In the genomic region with DNA sequence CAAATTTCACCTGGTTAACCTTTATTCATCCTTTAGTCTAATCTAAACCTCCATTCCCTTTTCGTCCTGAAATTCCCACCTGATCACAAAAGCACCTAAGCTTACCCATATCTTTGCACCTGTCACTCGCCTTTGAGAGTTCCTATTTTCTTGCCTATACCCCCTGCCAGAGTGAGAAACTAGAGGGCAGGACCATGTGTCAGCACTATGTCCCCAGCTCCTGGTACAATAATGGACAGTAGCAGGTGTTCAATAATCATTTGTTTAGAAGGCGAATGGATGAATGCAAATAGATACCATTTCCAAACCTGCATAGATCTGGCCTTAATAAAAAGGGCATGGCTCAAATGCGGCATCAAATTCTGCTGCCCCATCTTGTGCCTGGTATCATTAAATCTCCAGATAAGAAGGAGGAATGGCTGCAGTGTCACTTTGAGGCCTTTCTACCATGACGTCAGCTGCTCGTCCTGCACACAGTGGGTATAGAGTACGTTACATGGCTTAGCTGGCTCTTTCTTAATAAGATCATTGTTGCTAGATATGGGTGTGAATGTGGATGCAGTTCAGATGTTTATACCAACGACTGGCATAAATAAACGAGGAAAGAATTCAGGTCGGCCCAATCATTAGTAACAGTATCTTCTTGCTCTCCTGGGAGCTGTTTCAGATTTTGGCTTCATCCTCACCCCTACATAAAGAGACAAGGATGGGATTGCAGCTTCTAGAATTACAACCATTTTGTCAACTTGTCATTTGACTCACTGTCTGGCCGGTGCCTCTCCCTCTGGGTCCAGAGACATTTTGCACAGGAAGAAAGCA, we compare ENCODE assay signal across 19 cellular contexts.
DNase-seq lines count a peak whose midpoint lies in the region; ATAC-seq, FAIRE-seq and TF ChIP-seq lines count a peak whose summit lies in the region.
"Had no signal": no experiment of that assay in that cellular context is flagged by ENCODE, and none has a peak within 500 bp of the region (broad histone marks: within the 10 kb centered on the region; RNA-seq: fewer than 3 reads in every experiment).

No MANE protein-coding gene starts in this region.

- H3K18ac ChIP-seq in H1 (ENCODE audit: extremely low read depth, low read length) = no peak overlapping the region

- H2AFZ ChIP-seq in H1 (ENCODE audit: low read length) = no peak overlapping the region

- no peaks in the 10 kb centered on the region for H4K20me1 ChIP-seq in H1 (replicated peaks in 1 of 2; ENCODE audit: control insufficient read depth in 1 of 2, insufficient read depth in 2 of 2, low read length in 2 of 2)

- POLR2A ChIA-PET in H1 (lab: Charles Lee; ENCODE audit: partially characterized antibody) = no interaction called here

- no peak overlapping the region for H3K56ac ChIP-seq in H1 (replicated peaks; ENCODE audit: insufficient read length, low read depth, low read length)

- H3K36me3 ChIP-seq in H1 (ENCODE audit: control insufficient read depth in 2 of 4, insufficient read depth in 4 of 4, low read length in 3 of 4) (no peaks in the 10 kb centered on the region), gastrocnemius medialis (no peaks in the 10 kb centered on the region)
- H3K36me3 ChIP-seq: MG63 had no signal

- no peak overlapping the region for H3K23ac ChIP-seq in H1 (ENCODE audit: insufficient read length)

- H3K9ac ChIP-seq in H1 (replicated peaks in 1 of 4; ENCODE audit: extremely low read depth in 1 of 4, low read depth in 3 of 4, low read length in 3 of 4) = no peak overlapping the region
- H3K9ac ChIP-seq: KMS-11 had no signal

- no peak overlapping the region for H3K4me3 ChIP-seq in H1 (ENCODE audit: extremely low read depth in 1 of 4, insufficient read depth in 2 of 4, low read depth in 3 of 4, low read length in 4 of 4)
- H3K4me3 ChIP-seq in gastrocnemius medialis = peak overlapping the region; percentile 10 to 32 (median 25)
- H3K4me3 ChIP-seq: MG63 had no signal

- H3K4me2 ChIP-seq in H1 (ENCODE audit: insufficient read depth in 1 of 2, low read depth in 2 of 2, low read length in 2 of 2) = no peak overlapping the region
- H3K4me2 ChIP-seq: KMS-11 had no signal

- TF ChIP-seq RAD21 in H1 (IDR thresholded peaks at IDR 0.05 in 1 of 2, conservative IDR thresholded peaks at IDR 0.05 in 1 of 2; ENCODE audit: low read depth in 2 of 2, low read length in 2 of 2) = no peak

- TF ChIP-seq CTCF in H1 (IDR thresholded peaks at IDR 0.05; ENCODE audit: control extremely low read depth in 1 of 3, insufficient read depth in 1 of 3, low read depth in 1 of 3, low read length in 3 of 3) (no peak), gastrocnemius medialis (IDR thresholded peaks at IDR 0.05 in 4 of 5, conservative IDR thresholded peaks at IDR 0.05 in 1 of 5) (no peak)

- no peak overlapping the region for H2BK15ac ChIP-seq in H1 (ENCODE audit: low read length)

- in situ Hi-C loops in gastrocnemius medialis (cut with MboI; ENCODE audit: low sequenced_read_pairs in 4 of 4) = no loop called here

- no peak overlapping the region for H4K5ac ChIP-seq in H1 (ENCODE audit: insufficient read length, low read depth, low read length)

- H4K8ac ChIP-seq in H1 (ENCODE audit: extremely low read depth, insufficient read depth, low read length) = no peak overlapping the region

- TF ChIP-seq POLR2A in H1 (IDR thresholded peaks at IDR 0.05; ENCODE audit: control extremely low read depth in 1 of 2, low read depth in 2 of 2, low read length in 2 of 2) (no peak), gastrocnemius medialis (IDR thresholded peaks at IDR 0.05) (no peak)

- no peak overlapping the region for H3K4ac ChIP-seq in H1 (replicated peaks; ENCODE audit: insufficient read length, low read depth, low read length)

- H2BK12ac ChIP-seq in H1 (ENCODE audit: low read depth, low read length) = no peak overlapping the region

- H3K79me1 ChIP-seq in H1 (ENCODE audit: low read depth, low read length) = no peaks in the 10 kb centered on the region; the same call in 1 of the 2 replicates

- H2BK20ac ChIP-seq in H1 (ENCODE audit: low read length) = no peak overlapping the region

- H3K4me1 ChIP-seq in H1 (replicated peaks in 1 of 4; ENCODE audit: control insufficient read depth in 3 of 4, insufficient read depth in 4 of 4, low read length in 3 of 4) (peaks cover 4 to 7% (median 4%) of the 10 kb centered on the region in 4 experiments; a peak in 4 of 7 replicates), gastrocnemius medialis (peaks cover 43 to 56% of the 10 kb centered on the region in 2 donors)

- peak; percentile 86 to 91 for ATAC-seq in gastrocnemius medialis

- no peaks in the 10 kb centered on the region for H3K27me3 ChIP-seq in H1 (replicated peaks in 1 of 4; ENCODE audit: control insufficient read depth in 3 of 4, extremely low read depth in 1 of 4, insufficient read depth in 3 of 4, low read length in 3 of 4)
- no peaks in the 10 kb centered on the region for H3K27me3 ChIP-seq in gastrocnemius medialis
- H3K27me3 ChIP-seq: MG63 had no signal

- no peak overlapping the region for H3K27ac ChIP-seq in H1 (ENCODE audit: low read depth, low read length)
- H3K27ac ChIP-seq in gastrocnemius medialis = peak overlapping the region; percentile 75 to 91 (median 82)
- H3K27ac ChIP-seq in substantia nigra (ENCODE audit: low read depth, low read length, poor library complexity, severe bottlenecking) = no peak overlapping the region
- H3K27ac ChIP-seq: 22Rv1, KMS-11 had no signal

- TF ChIP-seq EP300 in H1 (IDR thresholded peaks at IDR 0.05; ENCODE audit: borderline replicate concordance in 1 of 2, low read depth in 2 of 2, low read length in 2 of 2) = no peak

- H2AK5ac ChIP-seq in H1 (ENCODE audit: low read depth, low read length) = no peak overlapping the region

- H3K9me3 ChIP-seq in H1 (ENCODE audit: insufficient read depth in 2 of 2, low read depth in 1 of 2, low read length in 1 of 2) (no peaks in the 10 kb centered on the region), gastrocnemius medialis (no peaks in the 10 kb centered on the region)
- H3K9me3 ChIP-seq: MG63 had no signal

- H4K91ac ChIP-seq in H1 (replicated peaks; ENCODE audit: insufficient read length, low read length) = no peak overlapping the region

- CTCF ChIA-PET in H1 (lab: Charles Lee; ENCODE audit: partially characterized antibody) = interaction anchor here (1.2 to 3.1 kb wide), 5 partner anchors 10 to 87 kb away, joined by 3 to 12 read pairs (median 3); no protein-coding TSS in a partner anchor

- H2BK5ac ChIP-seq in H1 (ENCODE audit: low read depth, low read length) = 0 out of 2 replicates have a peak overlapping the region, but pooled peaks have one; percentile 45

- intact Hi-C loops in gastrocnemius medialis (cut with DNase I; ENCODE audit: low total_unique reads) = loop anchor here (5.0 kb wide), 1 partner anchor 117 kb away; no protein-coding TSS in a partner anchor

- no peaks in the 10 kb centered on the region for H3K79me2 ChIP-seq in H1 (ENCODE audit: control insufficient read depth in 1 of 2, insufficient read depth in 2 of 2, low read length in 2 of 2)

- H3K23me2 ChIP-seq in H1 (ENCODE audit: low read depth, low read length) = no peaks in the 10 kb centered on the region; the same call in 1 of the 2 replicates

- H2BK120ac ChIP-seq in H1 (replicated peaks; ENCODE audit: low read depth, low read length) = no peak overlapping the region

- no peak for FAIRE-seq in H1 (lab: Jason Lieb, UNC)

- DNase-seq in DMS53 (lab: John Stamatoyannopoulos, UW) (peak; percentile 38), DMS53 treated with DMSO at 0.1 percent for 48 hours (lab: John Stamatoyannopoulos, UW; ENCODE audit: unreplicated experiment) (no peak), NCI-H146 treated with DMSO at 0.1 percent for 48 hours (lab: John Stamatoyannopoulos, UW; ENCODE audit: unreplicated experiment) (peak; percentile 83), H1 (ENCODE audit: low read depth in 1 of 2, low spot score in 2 of 2) (no peak), gastrocnemius medialis (peak; percentile 57 to 62), MV-4-11 (lab: John Stamatoyannopoulos, UW) (no peak), substantia nigra (lab: John Stamatoyannopoulos, UW) (no peak), KG1 (lab: John Stamatoyannopoulos, UW) (no peak)
- DNase-seq: C1 segment of cervical spinal cord; DMS153; H9; MG63; NCI-H2029; NCI-H446 treated with DMSO at 0.1 percent for 48 hours; NK-92 treated with Interleukin-12 subunit alpha and Interleukin-12 subunit beta, amount 100 ng/mL, for 24 hours; OCI-M1; RPMI8226 had no signal

- no peak overlapping the region for H3K14ac ChIP-seq in H1 (ENCODE audit: insufficient read length)

- WGBS in H1 (ENCODE audit: extremely low coverage in 1 of 2, insufficient coverage in 1 of 2, insufficient read length in 1 of 2, insufficient replicate concordance in 2 of 2, low coverage in 1 of 2, low lambda C conversion rate in 2 of 2, missing lambda C conversion rate in 1 of 2), 2 experiments = 89% methylated on average over 11 of the region's 11 CpGs; no CpG with 5 or more reads in 1 of the 2 experiments

TF ChIP-seq in H1, 55 proteins besides CTCF, POLR2A, EP300 and RAD21 (continues in another document):
- no peak for TF ChIP-seq RFX5 (IDR thresholded peaks at IDR 0.05; ENCODE audit: borderline replicate concordance, low read depth, low read length)
- no peak for TF ChIP-seq TCF12 (IDR thresholded peaks at IDR 0.05; ENCODE audit: low read depth, low read length)
- TF ChIP-seq SP2 (IDR thresholded peaks at IDR 0.05; ENCODE audit: low read length) = no peak
- TF ChIP-seq SIN3A (conservative IDR thresholded peaks at IDR 0.05 in 1 of 2, IDR thresholded peaks at IDR 0.05 in 1 of 2; ENCODE audit: low read depth in 1 of 2, low read length in 2 of 2) = no peak
- TF ChIP-seq FOSL1 (IDR thresholded peaks at IDR 0.05; ENCODE audit: insufficient read depth, low read depth, low read length) = no peak
- no peak for TF ChIP-seq TAF7 (optimal IDR thresholded peaks at IDR 0.05; ENCODE audit: borderline replicate concordance, low read depth, low read length)
- no peak for TF ChIP-seq KDM4A (IDR thresholded peaks at IDR 0.05; ENCODE audit: low read depth, low read length, severe bottlenecking)
- no peak for TF ChIP-seq YY1 (IDR thresholded peaks at IDR 0.05; ENCODE audit: low read depth, low read length)
- TF ChIP-seq TBP (IDR thresholded peaks at IDR 0.05; ENCODE audit: low read depth, low read length) = no peak
- no peak for TF ChIP-seq SP1 (IDR thresholded peaks at IDR 0.05; ENCODE audit: low read depth, low read length)

Comparison
In these comparisons a context has a peak if more than half of its experiments do, and no peak if none do; other contexts are left out.
1. DNase-seq: peak in DMS53 (single experiment), NCI-H146 treated with DMSO at 0.1 percent for 48 hours (single experiment) and gastrocnemius medialis (2 of 2); none in DMS53 treated with DMSO at 0.1 percent for 48 hours (single experiment), H1 (0 of 2), MV-4-11 (single experiment), substantia nigra (0 of 49) and KG1 (single experiment).
2. H3K27ac ChIP-seq: peak in gastrocnemius medialis (4 of 4); none in H1 (single experiment) and substantia nigra (single experiment).
3. H3K4me3 ChIP-seq: peak in gastrocnemius medialis (4 of 4); none in H1 (0 of 4).